Comparison of ENCODE assay signal across 11 cellular contexts in the genomic region with DNA sequence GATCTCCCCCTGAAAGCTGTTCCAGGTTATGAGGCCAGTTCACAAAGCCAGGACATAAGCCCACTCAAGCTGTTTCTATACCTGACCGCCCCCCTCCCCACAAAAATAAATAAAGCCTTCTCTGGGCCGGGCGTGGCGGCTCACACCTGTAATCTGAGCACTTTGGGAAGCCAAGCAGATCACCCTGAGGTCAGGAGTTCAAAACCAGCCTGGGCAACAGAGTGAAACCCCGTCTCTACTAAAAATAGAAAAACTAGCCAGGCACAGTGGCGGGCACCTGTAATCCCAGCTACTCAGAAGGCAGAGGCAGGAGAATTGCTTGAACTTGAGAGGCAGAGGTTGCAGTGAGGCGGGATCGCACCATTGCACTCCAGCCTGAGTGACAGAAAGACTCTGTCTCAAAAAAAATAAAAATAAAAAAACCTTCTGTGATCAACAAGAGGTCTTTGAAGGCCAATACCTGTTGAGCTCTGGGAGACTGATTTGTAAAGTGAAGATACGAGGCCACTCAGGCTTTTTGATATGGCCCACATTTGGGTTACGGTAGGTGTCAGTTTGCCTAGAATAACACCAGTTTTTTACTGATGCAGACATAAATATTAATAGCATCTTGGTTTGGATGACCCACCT.
"Had no signal": no experiment of that assay in that cellular context is flagged by ENCODE, and none has a peak within 500 bp of the region (broad histone marks: within the 10 kb centered on the region; RNA-seq: fewer than 3 reads in every experiment).

No MANE protein-coding gene starts in this region.

- H3K79me2 ChIP-seq: parathyroid adenoma had no signal

- H3K4me3 ChIP-seq: coronary artery, hepatocyte, thyroid gland had no signal

- H3K27ac ChIP-seq: parathyroid adenoma, thyroid gland had no signal

- H3K27me3 ChIP-seq: hepatocyte, thyroid gland had no signal

- H3K4me1 ChIP-seq: parathyroid adenoma had no signal

- DNase-seq: activated naive CD4-positive, alpha-beta T cell treated with anti-CD3 and anti-CD28 coated beads for 36 hours; caudate nucleus; effector CD4-positive, alpha-beta T cell; foreskin melanocyte; kidney glomerular epithelial cell; retina; T-helper 9 cell; thyroid gland had no signal

- H3K9ac ChIP-seq: parathyroid adenoma had no signal

- H2AFZ ChIP-seq: hepatocyte, parathyroid adenoma had no signal

- H3K9me3 ChIP-seq: thyroid gland had no signal
